Comparison of ENCODE assay signal across 1 cellular context in the genomic region with DNA sequence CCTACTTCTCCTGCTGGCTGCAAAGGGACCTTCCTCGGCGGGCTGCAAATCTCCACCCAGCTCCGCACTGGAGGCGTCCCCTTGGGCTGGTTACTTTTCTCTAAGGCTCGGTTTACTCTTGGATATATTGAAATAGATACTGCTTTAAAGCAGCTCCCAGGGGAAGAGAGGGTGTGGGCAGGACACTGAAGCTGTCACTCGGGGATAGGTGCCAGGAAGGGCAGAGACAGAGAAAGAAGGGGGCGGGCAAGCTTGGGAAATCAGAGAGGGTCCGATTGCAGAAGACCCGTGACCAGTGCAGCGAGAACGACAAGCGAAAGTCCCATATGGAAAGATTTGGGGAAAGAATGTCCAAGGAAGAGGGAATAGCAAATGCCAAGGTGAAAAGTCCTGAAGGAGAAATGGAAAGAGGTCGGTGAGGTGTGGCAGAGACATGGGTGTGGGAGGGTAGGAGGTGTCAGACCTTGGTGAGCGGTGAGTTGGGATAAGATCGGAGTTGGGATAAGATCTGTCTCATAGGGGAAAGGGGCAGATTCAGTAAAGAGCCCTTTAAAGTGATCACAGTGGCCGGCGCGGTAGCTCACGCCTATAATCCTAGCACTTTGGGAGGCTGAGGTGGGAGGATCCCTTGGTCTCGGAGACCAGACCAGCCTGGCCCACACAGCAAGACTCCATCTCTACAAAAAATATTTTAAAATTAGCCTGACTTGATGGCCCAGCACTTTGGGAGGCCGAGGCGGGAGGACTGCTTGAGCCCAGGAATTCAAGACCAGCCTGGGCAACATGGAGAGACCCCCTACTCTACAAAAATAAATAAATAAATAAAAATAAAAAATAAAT.
TF ChIP-seq lines count a peak whose summit lies in the region.

No MANE protein-coding gene starts in this region.

TF ChIP-seq in HepG2, 621 proteins besides CTCF, POLR2A, EP300 and RAD21 (continues in another document):
- TF ChIP-seq SRSF1 (optimal IDR thresholded peaks at IDR 0.05; ENCODE audit: low read depth, low read length) (peak; percentile 13), ZNF672 (CRISPR knock-in tag; IDR thresholded peaks at IDR 0.05) (0 out of 2 replicates have a peak, but pooled peaks have one; percentile 1), JDP2 (CRISPR knock-in tag; IDR thresholded peaks at IDR 0.05; ENCODE audit: borderline replicate concordance) (no peak), DNMT1 (CRISPR knock-in tag; IDR thresholded peaks at IDR 0.05) (no peak), ZC3H4 (CRISPR knock-in tag; IDR thresholded peaks at IDR 0.05; ENCODE audit: borderline replicate concordance) (no peak), SATB2 (CRISPR knock-in tag; IDR thresholded peaks at IDR 0.05) (no peak), PAXIP1 (CRISPR knock-in tag; conservative IDR thresholded peaks at IDR 0.05) (no peak), ZKSCAN1 (IDR thresholded peaks at IDR 0.05; ENCODE audit: low read length) (no peak), ZBTB25 (CRISPR knock-in tag; IDR thresholded peaks at IDR 0.05) (no peak), ZMAT3 (CRISPR knock-in tag; conservative IDR thresholded peaks at IDR 0.05) (no peak), HDAC2 (CRISPR knock-in tag; IDR thresholded peaks at IDR 0.05) (no peak), ZNF546 (CRISPR knock-in tag; conservative IDR thresholded peaks at IDR 0.05) (no peak), ZNF207 (IDR thresholded peaks at IDR 0.05; ENCODE audit: borderline replicate concordance) (no peak), ADNP (CRISPR knock-in tag; IDR thresholded peaks at IDR 0.05) (no peak), ZNF773 (CRISPR knock-in tag; IDR thresholded peaks at IDR 0.05; ENCODE audit: borderline replicate concordance) (no peak), UBTF (CRISPR knock-in tag; IDR thresholded peaks at IDR 0.05) (no peak), U2AF2 (IDR thresholded peaks at IDR 0.05; ENCODE audit: low read depth, low read length) (no peak), IRF9 (CRISPR knock-in tag; IDR thresholded peaks at IDR 0.05; ENCODE audit: borderline replicate concordance) (no peak), CCDC6 (CRISPR knock-in tag; IDR thresholded peaks at IDR 0.05) (no peak), ZNF430 (CRISPR knock-in tag; IDR thresholded peaks at IDR 0.05) (no peak), ZNF121 (CRISPR knock-in tag; IDR thresholded peaks at IDR 0.05) (peak; percentile 72), ZBTB34 (CRISPR knock-in tag; IDR thresholded peaks at IDR 0.05) (no peak), ZNF615 (CRISPR knock-in tag; IDR thresholded peaks at IDR 0.05; ENCODE audit: borderline replicate concordance) (no peak), ZNF329 (CRISPR knock-in tag; IDR thresholded peaks at IDR 0.05; ENCODE audit: low read depth) (no peak)
- TF ChIP-seq, protein P1, sequence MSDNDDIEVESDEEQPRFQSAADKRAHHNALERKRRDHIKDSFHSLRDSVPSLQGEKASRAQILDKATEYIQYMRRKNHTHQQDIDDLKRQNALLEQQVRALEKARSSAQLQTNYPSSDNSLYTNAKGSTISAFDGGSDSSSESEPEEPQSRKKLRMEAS (IDR thresholded peaks at IDR 0.05), result no peak
- TF ChIP-seq, protein P2, sequence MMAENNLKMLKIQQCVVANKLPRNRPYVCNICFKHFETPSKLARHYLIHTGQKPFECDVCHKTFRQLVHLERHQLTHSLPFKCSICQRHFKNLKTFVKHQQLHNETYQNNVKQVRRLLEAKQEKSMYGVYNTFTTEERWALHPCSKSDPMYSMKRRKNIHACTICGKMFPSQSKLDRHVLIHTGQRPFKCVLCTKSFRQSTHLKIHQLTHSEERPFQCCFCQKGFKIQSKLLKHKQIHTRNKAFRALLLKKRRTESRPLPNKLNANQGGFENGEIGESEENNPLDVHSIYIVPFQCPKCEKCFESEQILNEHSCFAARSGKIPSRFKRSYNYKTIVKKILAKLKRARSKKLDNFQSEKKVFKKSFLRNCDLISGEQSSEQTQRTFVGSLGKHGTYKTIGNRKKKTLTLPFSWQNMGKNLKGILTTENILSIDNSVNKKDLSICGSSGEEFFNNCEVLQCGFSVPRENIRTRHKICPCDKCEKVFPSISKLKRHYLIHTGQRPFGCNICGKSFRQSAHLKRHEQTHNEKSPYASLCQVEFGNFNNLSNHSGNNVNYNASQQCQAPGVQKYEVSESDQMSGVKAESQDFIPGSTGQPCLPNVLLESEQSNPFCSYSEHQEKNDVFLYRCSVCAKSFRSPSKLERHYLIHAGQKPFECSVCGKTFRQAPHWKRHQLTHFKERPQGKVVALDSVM (CRISPR knock-in tag; IDR thresholded peaks at IDR 0.05), result peak; percentile 50
- TF ChIP-seq, protein P3, sequence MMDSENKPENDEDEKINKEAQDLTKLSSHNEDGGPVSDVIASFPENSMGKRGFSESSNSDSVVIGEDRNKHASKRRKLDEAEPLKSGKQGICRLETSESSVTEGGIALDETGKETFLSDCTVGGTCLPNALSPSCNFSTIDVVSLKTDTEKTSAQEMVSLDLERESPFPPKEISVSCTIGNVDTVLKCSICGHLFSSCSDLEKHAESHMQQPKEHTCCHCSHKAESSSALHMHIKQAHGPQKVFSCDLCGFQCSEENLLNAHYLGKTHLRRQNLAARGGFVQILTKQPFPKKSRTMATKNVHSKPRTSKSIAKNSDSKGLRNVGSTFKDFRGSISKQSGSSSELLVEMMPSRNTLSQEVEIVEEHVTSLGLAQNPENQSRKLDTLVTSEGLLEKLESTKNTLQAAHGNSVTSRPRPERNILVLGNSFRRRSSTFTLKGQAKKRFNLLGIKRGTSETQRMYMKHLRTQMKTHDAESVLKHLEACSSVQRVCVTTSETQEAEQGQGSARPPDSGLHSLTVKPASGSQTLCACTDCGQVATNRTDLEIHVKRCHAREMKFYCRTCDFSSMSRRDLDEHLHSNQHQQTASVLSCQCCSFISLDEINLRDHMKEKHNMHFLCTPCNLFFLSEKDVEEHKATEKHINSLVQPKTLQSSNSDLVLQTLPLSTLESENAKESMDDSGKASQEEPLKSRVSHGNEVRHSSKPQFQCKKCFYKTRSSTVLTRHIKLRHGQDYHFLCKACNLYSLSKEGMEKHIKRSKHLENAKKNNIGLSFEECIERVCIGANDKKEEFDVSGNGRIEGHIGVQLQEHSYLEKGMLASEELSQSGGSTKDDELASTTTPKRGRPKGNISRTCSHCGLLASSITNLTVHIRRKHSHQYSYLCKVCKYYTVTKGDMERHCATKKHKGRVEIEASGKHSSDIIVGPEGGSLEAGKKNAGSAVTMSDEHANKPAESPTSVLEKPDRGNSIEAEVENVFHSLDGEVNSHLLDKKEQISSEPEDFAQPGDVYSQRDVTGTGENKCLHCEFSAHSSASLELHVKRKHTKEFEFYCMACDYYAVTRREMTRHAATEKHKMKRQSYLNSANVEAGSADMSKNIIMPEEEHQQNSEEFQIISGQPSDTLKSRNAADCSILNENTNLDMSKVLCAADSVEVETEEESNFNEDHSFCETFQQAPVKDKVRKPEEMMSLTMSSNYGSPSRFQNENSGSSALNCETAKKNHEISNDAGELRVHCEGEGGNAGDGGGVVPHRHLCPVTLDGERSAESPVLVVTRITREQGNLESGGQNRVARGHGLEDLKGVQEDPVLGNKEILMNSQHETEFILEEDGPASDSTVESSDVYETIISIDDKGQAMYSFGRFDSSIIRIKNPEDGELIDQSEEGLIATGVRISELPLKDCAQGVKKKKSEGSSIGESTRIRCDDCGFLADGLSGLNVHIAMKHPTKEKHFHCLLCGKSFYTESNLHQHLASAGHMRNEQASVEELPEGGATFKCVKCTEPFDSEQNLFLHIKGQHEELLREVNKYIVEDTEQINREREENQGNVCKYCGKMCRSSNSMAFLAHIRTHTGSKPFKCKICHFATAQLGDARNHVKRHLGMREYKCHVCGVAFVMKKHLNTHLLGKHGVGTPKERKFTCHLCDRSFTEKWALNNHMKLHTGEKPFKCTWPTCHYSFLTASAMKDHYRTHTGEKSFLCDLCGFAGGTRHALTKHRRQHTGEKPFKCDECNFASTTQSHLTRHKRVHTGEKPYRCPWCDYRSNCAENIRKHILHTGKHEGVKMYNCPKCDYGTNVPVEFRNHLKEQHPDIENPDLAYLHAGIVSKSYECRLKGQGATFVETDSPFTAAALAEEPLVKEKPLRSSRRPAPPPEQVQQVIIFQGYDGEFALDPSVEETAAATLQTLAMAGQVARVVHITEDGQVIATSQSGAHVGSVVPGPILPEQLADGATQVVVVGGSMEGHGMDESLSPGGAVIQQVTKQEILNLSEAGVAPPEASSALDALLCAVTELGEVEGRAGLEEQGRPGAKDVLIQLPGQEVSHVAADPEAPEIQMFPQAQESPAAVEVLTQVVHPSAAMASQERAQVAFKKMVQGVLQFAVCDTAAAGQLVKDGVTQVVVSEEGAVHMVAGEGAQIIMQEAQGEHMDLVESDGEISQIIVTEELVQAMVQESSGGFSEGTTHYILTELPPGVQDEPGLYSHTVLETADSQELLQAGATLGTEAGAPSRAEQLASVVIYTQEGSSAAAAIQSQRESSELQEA (CRISPR knock-in tag; IDR thresholded peaks at IDR 0.05; ENCODE audit: not compliant biosample characterization), result no peak
- TF ChIP-seq, protein P4, sequence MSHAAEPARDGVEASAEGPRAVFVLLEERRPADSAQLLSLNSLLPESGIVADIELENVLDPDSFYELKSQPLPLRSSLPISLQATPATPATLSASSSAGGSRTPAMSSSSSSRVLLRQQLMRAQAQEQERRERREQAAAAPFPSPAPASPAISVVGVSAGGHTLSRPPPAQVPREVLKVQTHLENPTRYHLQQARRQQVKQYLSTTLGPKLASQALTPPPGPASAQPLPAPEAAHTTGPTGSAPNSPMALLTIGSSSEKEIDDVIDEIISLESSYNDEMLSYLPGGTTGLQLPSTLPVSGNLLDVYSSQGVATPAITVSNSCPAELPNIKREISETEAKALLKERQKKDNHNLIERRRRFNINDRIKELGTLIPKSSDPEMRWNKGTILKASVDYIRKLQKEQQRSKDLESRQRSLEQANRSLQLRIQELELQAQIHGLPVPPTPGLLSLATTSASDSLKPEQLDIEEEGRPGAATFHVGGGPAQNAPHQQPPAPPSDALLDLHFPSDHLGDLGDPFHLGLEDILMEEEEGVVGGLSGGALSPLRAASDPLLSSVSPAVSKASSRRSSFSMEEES (CRISPR knock-in tag; IDR thresholded peaks at IDR 0.05), result no peak
